Comparison of ENCODE assay signal across 12 cellular contexts in the genomic region with DNA sequence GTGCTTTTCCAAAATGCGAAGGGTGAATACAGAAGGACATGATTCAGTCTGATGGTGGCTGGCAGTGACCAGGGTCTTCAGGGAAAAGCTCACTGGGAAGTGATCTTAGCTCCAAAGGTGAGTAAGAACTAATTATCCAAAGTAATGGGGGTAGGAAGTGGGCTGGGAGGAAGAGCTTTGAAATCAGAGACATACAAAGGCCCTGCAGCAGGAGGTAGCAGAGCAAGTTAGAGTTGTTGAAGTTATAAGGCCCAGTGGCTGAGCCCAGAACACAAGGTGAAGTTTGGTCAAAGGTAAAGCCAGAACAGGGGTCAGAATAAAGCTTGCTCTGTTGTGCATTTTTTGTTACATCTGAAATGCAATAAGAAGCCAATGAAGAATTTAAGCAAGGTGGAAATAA.
DNase-seq lines count a peak whose midpoint lies in the region; ATAC-seq and TF ChIP-seq lines count a peak whose summit lies in the region.
"Had no signal": no experiment of that assay in that cellular context is flagged by ENCODE, and none has a peak within 500 bp of the region (broad histone marks: within the 10 kb centered on the region; RNA-seq: fewer than 3 reads in every experiment).

No MANE protein-coding gene starts in this region.

- in situ Hi-C loops in gastrocnemius medialis (cut with MboI; ENCODE audit: low sequenced_read_pairs in 4 of 4), result no loop called here

- no peaks in the 10 kb centered on the region for H3K9me3 ChIP-seq in gastrocnemius medialis

- CTCF ChIA-PET in activated CD4-positive, alpha-beta memory T cell treated with anti-CD3 and anti-CD28 coated beads, Interleukin-2, amount 10 ng/mL, durations not matched to agents 7 days and 5 days (lab: Charles Lee), result no interaction called here
- CTCF ChIA-PET in activated CD4-positive, alpha-beta memory T cell treated with anti-CD3 and anti-CD28 coated beads for 36 hours (lab: Charles Lee), result no interaction called here

- no peaks in the 10 kb centered on the region for H3K9me3 Mint-ChIP-seq in activated CD4-positive, alpha-beta memory T cell treated with anti-CD3 and anti-CD28 coated beads, Interleukin-2, amount 10 ng/mL, durations not matched to agents 7 days and 5 days
- H3K9me3 Mint-ChIP-seq in activated CD4-positive, alpha-beta memory T cell treated with anti-CD3 and anti-CD28 coated beads for 36 hours, result no peaks in the 10 kb centered on the region
- no peaks in the 10 kb centered on the region for H3K9me3 Mint-ChIP-seq in activated naive CD8-positive, alpha-beta T cell treated with anti-CD3 and anti-CD28 coated beads, Interleukin-2, amount 50 U/mL, for 24 hours
- H3K9me3 Mint-ChIP-seq: activated T-cell treated with anti-CD3 and anti-CD28 coated beads, Interleukin-2, amount 50 U/mL, for 4 hours had no signal

- H3K27ac Mint-ChIP-seq in activated CD4-positive, alpha-beta memory T cell treated with anti-CD3 and anti-CD28 coated beads, Interleukin-2, amount 10 ng/mL, durations not matched to agents 7 days and 5 days, result peak overlapping the region; percentile 60
- no peak overlapping the region for H3K27ac Mint-ChIP-seq in activated CD4-positive, alpha-beta memory T cell treated with anti-CD3 and anti-CD28 coated beads for 36 hours
- H3K27ac Mint-ChIP-seq in activated naive CD8-positive, alpha-beta T cell treated with anti-CD3 and anti-CD28 coated beads, Interleukin-2, amount 50 U/mL, for 24 hours, result peak overlapping the region; percentile 64

- no peak for TF ChIP-seq POLR2A in gastrocnemius medialis (IDR thresholded peaks at IDR 0.05)

- H3K36me3 ChIP-seq in gastrocnemius medialis, result no peaks in the 10 kb centered on the region

- H3K36me3 Mint-ChIP-seq in activated CD4-positive, alpha-beta memory T cell treated with anti-CD3 and anti-CD28 coated beads, Interleukin-2, amount 10 ng/mL, durations not matched to agents 7 days and 5 days (ENCODE audit: low read depth), result peaks cover 5% of the 10 kb centered on the region
- no peaks in the 10 kb centered on the region for H3K36me3 Mint-ChIP-seq in activated CD4-positive, alpha-beta memory T cell treated with anti-CD3 and anti-CD28 coated beads for 36 hours
- H3K36me3 Mint-ChIP-seq in activated naive CD8-positive, alpha-beta T cell treated with anti-CD3 and anti-CD28 coated beads, Interleukin-2, amount 50 U/mL, for 24 hours (ENCODE audit: low read depth), result peaks cover 2% of the 10 kb centered on the region

- H3K27me3 Mint-ChIP-seq in activated CD4-positive, alpha-beta memory T cell treated with anti-CD3 and anti-CD28 coated beads, Interleukin-2, amount 10 ng/mL, durations not matched to agents 7 days and 5 days, result peaks cover 3% of the 10 kb centered on the region
- peaks cover 2% of the 10 kb centered on the region for H3K27me3 Mint-ChIP-seq in activated CD4-positive, alpha-beta memory T cell treated with anti-CD3 and anti-CD28 coated beads for 36 hours
- H3K27me3 Mint-ChIP-seq in activated naive CD8-positive, alpha-beta T cell treated with anti-CD3 and anti-CD28 coated beads, Interleukin-2, amount 50 U/mL, for 24 hours, result no peaks in the 10 kb centered on the region

- ATAC-seq in HG03095 (IDR thresholded peaks at IDR 0.05; ENCODE audit: unreplicated experiment) (peak; percentile 2), gastrocnemius medialis (no peak), GM18870 (IDR thresholded peaks at IDR 0.05; ENCODE audit: unreplicated experiment) (no peak)
- no peak for ATAC-seq in activated naive CD8-positive, alpha-beta T cell treated with anti-CD3 and anti-CD28 coated beads, Interleukin-2, amount 50 U/mL, for 24 hours

- H3K27me3 ChIP-seq in gastrocnemius medialis, result no peaks in the 10 kb centered on the region

- no peak for TF ChIP-seq CTCF in gastrocnemius medialis (IDR thresholded peaks at IDR 0.05 in 4 of 5, conservative IDR thresholded peaks at IDR 0.05 in 1 of 5)

- peaks cover 45% of the 10 kb centered on the region for H3K4me1 Mint-ChIP-seq in activated CD4-positive, alpha-beta memory T cell treated with anti-CD3 and anti-CD28 coated beads, Interleukin-2, amount 10 ng/mL, durations not matched to agents 7 days and 5 days
- H3K4me1 Mint-ChIP-seq in activated CD4-positive, alpha-beta memory T cell treated with anti-CD3 and anti-CD28 coated beads for 36 hours (ENCODE audit: low read depth), result peaks cover 47% of the 10 kb centered on the region
- H3K4me1 Mint-ChIP-seq in activated naive CD8-positive, alpha-beta T cell treated with anti-CD3 and anti-CD28 coated beads, Interleukin-2, amount 50 U/mL, for 24 hours, result peaks cover 71% of the 10 kb centered on the region

- H3K4me1 ChIP-seq in gastrocnemius medialis, result peaks cover 3 to 26% of the 10 kb centered on the region in 2 donors

- H3K4me3 ChIP-seq in gastrocnemius medialis, result no peak overlapping the region

- no peak for DNase-seq in activated CD4-positive, alpha-beta memory T cell treated with anti-CD3 and anti-CD28 coated beads, Interleukin-2, amount 10 ng/mL, durations not matched to agents 7 days and 5 days
- no peak for DNase-seq in activated CD4-positive, alpha-beta memory T cell treated with anti-CD3 and anti-CD28 coated beads for 36 hours
- no peak for DNase-seq in activated naive CD8-positive, alpha-beta T cell treated with anti-CD3 and anti-CD28 coated beads, Interleukin-2, amount 50 U/mL, for 24 hours
- DNase-seq in gastrocnemius medialis (no peak), 8988T (no peak), cerebellar cortex (ENCODE audit: low spot score) (no peak)
- DNase-seq: activated T-cell treated with anti-CD3 and anti-CD28 coated beads, Interleukin-2, amount 50 U/mL, for 4 hours; cortex of kidney; NCI-H1048; NCI-H774 had no signal

- POLR2A ChIA-PET in activated CD4-positive, alpha-beta memory T cell treated with anti-CD3 and anti-CD28 coated beads, Interleukin-2, amount 10 ng/mL, durations not matched to agents 7 days and 5 days (lab: Charles Lee), result no interaction called here
- POLR2A ChIA-PET in activated CD4-positive, alpha-beta memory T cell treated with anti-CD3 and anti-CD28 coated beads for 36 hours (lab: Charles Lee), result no interaction called here

- H3K4me3 Mint-ChIP-seq in activated CD4-positive, alpha-beta memory T cell treated with anti-CD3 and anti-CD28 coated beads, Interleukin-2, amount 10 ng/mL, durations not matched to agents 7 days and 5 days, result peak overlapping the region; percentile 59
- H3K4me3 Mint-ChIP-seq in activated CD4-positive, alpha-beta memory T cell treated with anti-CD3 and anti-CD28 coated beads for 36 hours, result no peak overlapping the region
- H3K4me3 Mint-ChIP-seq in activated naive CD8-positive, alpha-beta T cell treated with anti-CD3 and anti-CD28 coated beads, Interleukin-2, amount 50 U/mL, for 24 hours, result no peak overlapping the region

- H3K27ac ChIP-seq in gastrocnemius medialis, result peak overlapping the region in 3 of 4 donors; percentile 1 to 64 (median 52)

- intact Hi-C loops in activated CD4-positive, alpha-beta memory T cell treated with anti-CD3 and anti-CD28 coated beads for 36 hours (cut with micrococcal nuclease), result loop anchor here (5.0 to 10.0 kb wide), 2 partner anchors 62 to 196 kb away; partner anchors contain the start of gene TMX4
- intact Hi-C loops in gastrocnemius medialis (cut with DNase I; ENCODE audit: low total_unique reads), result no loop called here
